31 cellular contexts compared by ENCODE assay signal in genomic region chr2:138665932-138666331, GRCh38.
"Had no signal": no experiment of that assay in that cellular context is flagged by ENCODE, and none has a peak within 500 bp of the region (broad histone marks: within the 10 kb centered on the region; RNA-seq: fewer than 3 reads in every experiment).

No MANE protein-coding gene starts in this region.

- DNase-seq: activated B cell treated with CpG ODN at 0.5 μM for 24 hours; activated CD4-positive, alpha-beta T cell treated with anti-CD3 and anti-CD28 coated beads for 1 hour; activated CD4-positive, alpha-beta T cell treated with anti-CD3 and anti-CD28 coated beads, Interleukin-2, amount 10 ng/mL, durations not matched to agents 24 days and 14 days; activated CD4-positive, alpha-beta T cell treated with anti-CD3 and anti-CD28 coated beads, Interleukin-2, amount 50 U/mL, for 48 hours; activated CD8-positive, alpha-beta memory T cell treated with anti-CD3 and anti-CD28 coated beads, Interleukin-2, amount 10 ng/mL, durations not matched to agents 7 days and 5 days; activated effector memory CD4-positive, alpha-beta T cell treated with anti-CD3 and anti-CD28 coated beads, Interleukin-2, amount 50 U/mL, for 16 hours; activated naive CD4-positive, alpha-beta T cell treated with Interleukin-2 at 50 U/mL for 16 hours; activated naive CD8-positive, alpha-beta T cell treated with anti-CD3 and anti-CD28 coated beads, Interleukin-2, amount 50 U/mL, for 24 hours; activated T-cell treated with anti-CD3 and anti-CD28 coated beads, Interleukin-2, amount 50 U/mL, for 24 hours; amniotic stem cell; Karpas-422; NCI-H1092; NCI-H1417 treated with DMSO at 0.1 percent for 48 hours; NCI-H1694; NCI-H2029; NCI-H2107; NCI-H2171 treated with DMSO at 0.1 percent for 48 hours; NCI-H345; NCI-H510A; NCI-H526 treated with DMSO at 0.1 percent for 48 hours; NK-92 treated with Interleukin-12 subunit alpha and Interleukin-12 subunit beta, amount 100 ng/mL, for 24 hours; OCI-M1; Peyer's patch; SHP77 treated with DMSO at 0.1 percent for 48 hours; T-helper 17 cell; T-helper 9 cell had no signal

- H3K4me3 ChIP-seq: ascending aorta, cardiac muscle cell, K562, Peyer's patch had no signal

- H3K27ac ChIP-seq: ascending aorta, cardiac muscle cell, Peyer's patch, RWPE1 had no signal

- H3K27me3 ChIP-seq: ascending aorta, cardiac muscle cell, Peyer's patch had no signal

- H3K4me1 ChIP-seq: ascending aorta, Peyer's patch had no signal

- H3K36me3 ChIP-seq: ascending aorta, cardiac muscle cell, Peyer's patch had no signal

- ATAC-seq: activated CD8-positive, alpha-beta memory T cell treated with anti-CD3 and anti-CD28 coated beads, Interleukin-2, amount 10 ng/mL, durations not matched to agents 7 days and 5 days; activated naive CD4-positive, alpha-beta T cell treated with anti-CD3 and anti-CD28 coated beads, Interleukin-2, amount 50 U/mL, for 72 hours; activated naive CD8-positive, alpha-beta T cell treated with anti-CD3 and anti-CD28 coated beads, Interleukin-2, amount 50 U/mL, for 24 hours; K562; T-helper 17 cell had no signal

- H3K9me3 ChIP-seq: ascending aorta, Peyer's patch had no signal
